ENCODE assay signal across 25 cellular contexts in genomic region chr1:164694505-164694904, GRCh38.
"Had no signal": no experiment of that assay in that cellular context is flagged by ENCODE, and none has a peak within 500 bp of the region (broad histone marks: within the 10 kb centered on the region; RNA-seq: fewer than 3 reads in every experiment).

No MANE protein-coding gene starts in this region.

- FAIRE-seq: pancreas, urothelium cell line had no signal

- H3K4me3 ChIP-seq: pancreas, prostate gland, skin epidermis, stomach, thoracic aorta, thyroid gland, tibial nerve, upper lobe of left lung had no signal

- DNase-seq: naive B cell; naive thymus-derived CD8-positive, alpha-beta T cell; nephron progenitor cell; nucleus accumbens; pancreas; right cardiac atrium; stimulated activated CD4-positive, alpha-beta T cell treated with anti-CD3 and anti-CD28 coated beads, Interleukin-15, amount 100 ng/mL, for 24 hours; stimulated activated CD4-positive, alpha-beta T cell treated with anti-CD3 and anti-CD28 coated beads, Interleukin-2, amount 100 ng/mL, for 24 hours; stimulated activated CD4-positive, alpha-beta T cell treated with anti-CD3 and anti-CD28 coated beads, Interleukin-2, amount 100 ng/mL, for 48 hours; stimulated activated CD4-positive, alpha-beta T cell treated with anti-CD3 and anti-CD28 coated beads, Interleukin-4, amount 100 ng/mL, for 24 hours; stimulated activated naive B cell treated with anti-CD40 and anti-IgM and Interleukin-4, amounts not matched to agents 10 μg/mL and 1 μg/mL and 100 μg/mL, for 72 hours; stimulated activated naive CD4-positive, alpha-beta T cell treated with Interleukin-2 at 50 U/mL for 16 hours; stomach; thyroid gland; trophoblast cell; upper lobe of left lung had no signal

- H3K27me3 ChIP-seq: neutrophil, pancreas, stomach, thyroid gland, tibial nerve, upper lobe of left lung had no signal

- H3K4me1 ChIP-seq: prostate gland, thyroid gland, tibial nerve, upper lobe of left lung had no signal

- H3K27ac ChIP-seq: neutrophil, prostate gland, skin epidermis, stomach, thoracic aorta, thyroid gland, tibial nerve, upper lobe of left lung had no signal

- ATAC-seq: naive thymus-derived CD8-positive, alpha-beta T cell; natural killer cell treated with Interleukin-12 subunit alpha and Interleukin-12 subunit beta and Interleukin-15 and Interleukin-18, amount 100 ng/mL, for 72 hours; right cardiac atrium; sciatic nerve; stimulated activated effector memory CD8-positive, alpha-beta T cell treated with anti-CD3 and anti-CD28 coated beads, Interleukin-12 subunit alpha, Interleukin-12 subunit beta, amount 100 ng/mL, for 72 hours; stimulated activated naive B cell treated with anti-CD40 and anti-IgM and Interleukin-4, amounts not matched to agents 10 μg/mL and 1 μg/mL and 100 μg/mL, for 72 hours had no signal

- H3K9me3 ChIP-seq: neutrophil, pancreas, prostate gland, stomach, thoracic aorta, thyroid gland, tibial nerve, upper lobe of left lung had no signal

- H3K36me3 ChIP-seq: neutrophil, pancreas, prostate gland, stomach, thoracic aorta, thyroid gland, tibial nerve, upper lobe of left lung had no signal
